In genomic region chr9:35103660-35104191, GRCh38 we compare ENCODE assay signal across 1 cellular context.
TF ChIP-seq lines count a peak whose summit lies in the region.

No MANE protein-coding gene starts in this region.

TF ChIP-seq in endothelial cell of umbilical vein, 7 proteins besides CTCF, POLR2A, EP300 and RAD21:
- TF ChIP-seq POLR2AphosphoS5 (IDR thresholded peaks at IDR 0.05; ENCODE audit: insufficient read depth, low read depth, low read length) = no peak
- TF ChIP-seq FOS (IDR thresholded peaks at IDR 0.05; ENCODE audit: borderline replicate concordance, insufficient read depth, low read length) = no peak
- no peak for TF ChIP-seq EZH2 (IDR thresholded peaks at IDR 0.05; ENCODE audit: borderline replicate concordance, low read depth, low read length, severe bottlenecking)
- TF ChIP-seq JUN (IDR thresholded peaks at IDR 0.05; ENCODE audit: borderline replicate concordance, insufficient read depth, insufficient read length, low read depth) = no peak
